Comparison of ENCODE assay signal across 31 cellular contexts in the genomic region with DNA sequence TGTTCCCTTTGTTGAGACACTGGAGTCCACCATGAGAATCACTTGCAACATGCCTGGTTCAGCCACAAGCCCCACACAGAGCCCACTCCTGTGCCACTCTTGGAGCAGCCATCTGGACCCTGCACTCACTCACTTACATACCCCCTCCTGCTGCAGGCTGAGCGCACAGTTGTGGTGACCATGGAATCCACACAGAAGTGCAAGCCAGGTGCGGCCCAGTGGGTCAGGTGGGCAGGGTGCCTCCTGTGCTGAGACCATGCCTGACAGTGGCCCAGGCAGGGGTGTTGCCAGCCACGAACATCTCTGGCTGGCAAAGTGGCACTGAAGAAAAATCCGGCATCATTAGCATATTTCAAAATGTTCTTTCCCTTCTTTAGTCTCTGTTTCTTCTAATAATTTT. TPM values are rescaled to one million over a fixed set of nuclear protein-coding genes. Genes with fewer than 3 reads are reported as not detected.
"Had no signal": no experiment of that assay in that cellular context is flagged by ENCODE, and none has a peak within 500 bp of the region (broad histone marks: within the 10 kb centered on the region; RNA-seq: fewer than 3 reads in every experiment).

No MANE protein-coding gene starts in this region.

- DNase-seq: activated CD4-positive, alpha-beta memory T cell treated with anti-CD3 and anti-CD28 coated beads, Interleukin-2, amount 10 ng/mL, durations not matched to agents 7 days and 5 days; activated CD4-positive, alpha-beta T cell treated with anti-CD3 and anti-CD28 coated beads for 1 hour; activated CD4-positive, alpha-beta T cell treated with anti-CD3 and anti-CD28 coated beads for 4 hours; activated CD4-positive, alpha-beta T cell treated with anti-CD3 and anti-CD28 coated beads, Interleukin-2, amount 10 ng/mL, durations not matched to agents 7 days and 5 days; activated CD4-positive, alpha-beta T cell treated with anti-CD3 and anti-CD28 coated beads, Interleukin-2, amount 50 U/mL, for 4 hours; activated effector memory CD4-positive, alpha-beta T cell treated with anti-CD3 and anti-CD28 coated beads, Interleukin-2, amount 50 U/mL, for 16 hours; activated naive CD4-positive, alpha-beta T cell treated with anti-CD3 and anti-CD28 coated beads for 36 hours; activated naive CD8-positive, alpha-beta T cell treated with anti-CD3 and anti-CD28 coated beads for 36 hours; activated naive CD8-positive, alpha-beta T cell treated with anti-CD3 and anti-CD28 coated beads, Interleukin-2, amount 50 U/mL, for 24 hours; activated T-cell treated with anti-CD3 and anti-CD28 coated beads, Interleukin-2, amount 50 U/mL, for 1 hour; activated T-cell treated with anti-CD3 and anti-CD28 coated beads, Interleukin-2, amount 50 U/mL, for 48 hours; adrenal gland; amygdala; brain microvascular endothelial cell; cortex of kidney; dermis blood vessel endothelial cell; effector CD4-positive, alpha-beta T cell; effector memory CD8-positive, alpha-beta T cell; erythroblast; foreskin keratinocyte; gastrocnemius medialis; glutamatergic neuron; T-helper 2 cell had no signal

- H3K4me3 ChIP-seq: adrenal gland, ascending aorta, esophagus muscularis mucosa, gastrocnemius medialis had no signal

- ATAC-seq: activated naive CD8-positive, alpha-beta T cell treated with anti-CD3 and anti-CD28 coated beads, Interleukin-2, amount 50 U/mL, for 24 hours; effector memory CD8-positive, alpha-beta T cell; foreskin keratinocyte; gastrocnemius medialis; WTC11 had no signal

- H3K27ac ChIP-seq: adrenal gland, ascending aorta, brain microvascular endothelial cell, esophagus muscularis mucosa, foreskin keratinocyte, gastrocnemius medialis had no signal

- H3K36me3 ChIP-seq: adrenal gland, ascending aorta, brain microvascular endothelial cell, esophagus muscularis mucosa, gastrocnemius medialis had no signal

- H3K27me3 ChIP-seq: adrenal gland, ascending aorta, brain microvascular endothelial cell, esophagus muscularis mucosa, foreskin keratinocyte, gastrocnemius medialis had no signal

- H3K9me3 ChIP-seq: adrenal gland, ascending aorta, esophagus muscularis mucosa, gastrocnemius medialis had no signal

- H3K4me1 ChIP-seq: adrenal gland, ascending aorta, esophagus muscularis mucosa, foreskin keratinocyte, gastrocnemius medialis had no signal

- FAIRE-seq: bronchial epithelial cell had no signal

RNA-seq across cellular contexts. Expression of gene CXorf51A, which starts 17.4 kb away (rescaled TPM):
- total RNA-seq: activated CD4-positive, alpha-beta memory T cell treated with anti-CD3 and anti-CD28 coated beads, Interleukin-2, amount 10 ng/mL, durations not matched to agents 7 days and 5 days; activated CD4-positive, alpha-beta T cell treated with anti-CD3 and anti-CD28 coated beads, Interleukin-2, amount 10 ng/mL, durations not matched to agents 7 days and 5 days; activated naive CD4-positive, alpha-beta T cell treated with anti-CD3 and anti-CD28 coated beads for 36 hours; activated naive CD8-positive, alpha-beta T cell treated with anti-CD3 and anti-CD28 coated beads for 36 hours; activated T-helper 1 cell treated with anti-CD3 and anti-CD28 coated beads, Interleukin-12 subunit alpha, Interleukin-12 subunit beta, Interleukin-2, Interleukin-4 antibody, amounts not matched to agents 30 ng/mL and 10 ng/mL and 1 ng/mL, durations not matched to agents 14 hours and 24 hours and 36 hours; activated T-helper 2 cell treated with anti-CD3 and anti-CD28 coated beads, Interferon-gamma antibody, Interleukin-2, Interleukin-4, amounts not matched to agents 10 μg/mL and 5 μg/mL and 100 μg/mL, durations not matched to agents 14 hours and 24 hours and 36 hours; adrenal gland; ascending aorta; bronchial epithelial cell; chondrocyte; dermis blood vessel endothelial cell; esophagus muscularis mucosa; foreskin keratinocyte; gastrocnemius medialis; T-helper 1 cell treated with Interleukin-12 subunit alpha and Interleukin-12 subunit beta and Interleukin-4 antibody, amounts not matched to agents 30 ng/mL and 1 ng/mL, for 36 hours; WTC11 had no signal
- polyA plus RNA-seq: adrenal gland, foreskin keratinocyte had no signal

RNA-seq across cellular contexts. Expression of gene CXorf51B, which starts 22.4 kb away (rescaled TPM):
- total RNA-seq: activated CD4-positive, alpha-beta memory T cell treated with anti-CD3 and anti-CD28 coated beads, Interleukin-2, amount 10 ng/mL, durations not matched to agents 7 days and 5 days; activated CD4-positive, alpha-beta T cell treated with anti-CD3 and anti-CD28 coated beads, Interleukin-2, amount 10 ng/mL, durations not matched to agents 7 days and 5 days; activated naive CD4-positive, alpha-beta T cell treated with anti-CD3 and anti-CD28 coated beads for 36 hours; activated naive CD8-positive, alpha-beta T cell treated with anti-CD3 and anti-CD28 coated beads for 36 hours; activated T-helper 1 cell treated with anti-CD3 and anti-CD28 coated beads, Interleukin-12 subunit alpha, Interleukin-12 subunit beta, Interleukin-2, Interleukin-4 antibody, amounts not matched to agents 30 ng/mL and 10 ng/mL and 1 ng/mL, durations not matched to agents 14 hours and 24 hours and 36 hours; activated T-helper 2 cell treated with anti-CD3 and anti-CD28 coated beads, Interferon-gamma antibody, Interleukin-2, Interleukin-4, amounts not matched to agents 10 μg/mL and 5 μg/mL and 100 μg/mL, durations not matched to agents 14 hours and 24 hours and 36 hours; adrenal gland; ascending aorta; bronchial epithelial cell; chondrocyte; dermis blood vessel endothelial cell; esophagus muscularis mucosa; foreskin keratinocyte; gastrocnemius medialis; T-helper 1 cell treated with Interleukin-12 subunit alpha and Interleukin-12 subunit beta and Interleukin-4 antibody, amounts not matched to agents 30 ng/mL and 1 ng/mL, for 36 hours; WTC11 had no signal
- polyA plus RNA-seq: adrenal gland, foreskin keratinocyte had no signal
